17 cellular contexts compared by ENCODE assay signal in the genomic region with DNA sequence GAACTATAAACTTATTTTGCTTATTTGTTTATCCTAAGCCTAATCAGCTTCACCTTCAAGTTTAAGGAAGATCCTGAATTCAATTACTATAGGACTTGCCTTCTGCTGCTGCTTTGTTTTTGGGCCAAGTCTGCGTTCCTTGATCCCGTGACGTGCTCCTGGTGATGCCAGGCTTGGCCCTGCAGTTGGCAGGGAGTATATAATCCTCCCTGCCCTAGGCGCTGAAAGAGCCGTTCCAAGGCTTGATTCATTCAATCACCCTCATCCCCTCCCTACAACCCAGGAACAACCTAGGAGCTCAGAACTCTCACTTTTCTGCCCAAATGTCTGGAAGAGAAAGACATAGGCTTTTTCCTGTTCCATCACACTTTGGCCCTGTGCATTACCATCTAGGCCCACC. TPM values are rescaled to one million over a fixed set of nuclear protein-coding genes. Genes with fewer than 3 reads are reported as not detected.
"Had no signal": no experiment of that assay in that cellular context is flagged by ENCODE, and none has a peak within 500 bp of the region (broad histone marks: within the 10 kb centered on the region; RNA-seq: fewer than 3 reads in every experiment).

No MANE protein-coding gene starts in this region.

- ATAC-seq: activated CD8-positive, alpha-beta memory T cell treated with anti-CD3 and anti-CD28 coated beads, Interleukin-2, amount 10 ng/mL, durations not matched to agents 7 days and 5 days; stimulated activated naive CD8-positive, alpha-beta T cell treated with anti-CD3 and anti-CD28 coated beads, Interleukin-15, Interleukin-2, amounts not matched to agents 100 U/mL and 50 U/mL, for 24 hours; T-cell had no signal

- H3K36me3 ChIP-seq: esophagus squamous epithelium, heart left ventricle, suprapubic skin, upper lobe of left lung had no signal

- DNase-seq: activated CD4-positive, alpha-beta T cell treated with anti-CD3 and anti-CD28 coated beads for 1 hour; activated CD4-positive, alpha-beta T cell treated with anti-CD3 and anti-CD28 coated beads, Interleukin-2, amount 50 U/mL, for 48 hours; activated CD8-positive, alpha-beta memory T cell treated with anti-CD3 and anti-CD28 coated beads, Interleukin-2, amount 10 ng/mL, durations not matched to agents 7 days and 5 days; activated effector memory CD4-positive, alpha-beta T cell treated with Interleukin-2 at 50 U/mL for 16 hours; activated T-cell treated with anti-CD3 and anti-CD28 coated beads, Interleukin-2, amount 50 U/mL, for 24 hours; cerebellar nuclear complex; esophagus squamous epithelium; foreskin fibroblast; heart left ventricle; posterior cingulate gyrus; stimulated activated CD4-positive, alpha-beta T cell treated with anti-CD3 and anti-CD28 coated beads, Interleukin-2, amount 100 ng/mL, for 48 hours; stimulated activated CD8-positive, alpha-beta memory T cell treated with anti-CD3 and anti-CD28 coated beads, Interleukin-4, amount 100 ng/mL, for 48 hours; stimulated activated naive CD8-positive, alpha-beta T cell treated with anti-CD3 and anti-CD28 coated beads, Interleukin-15, Interleukin-2, amounts not matched to agents 100 U/mL and 50 U/mL, for 24 hours; T-cell; T1000; upper lobe of left lung had no signal

- H3K9me3 ChIP-seq: esophagus squamous epithelium, heart left ventricle, suprapubic skin, upper lobe of left lung had no signal

- H3K27me3 ChIP-seq: upper lobe of left lung had no signal

- H3K4me1 ChIP-seq: heart left ventricle, upper lobe of left lung had no signal

- H3K4me3 ChIP-seq: esophagus squamous epithelium, heart left ventricle, suprapubic skin, upper lobe of left lung had no signal

- H3K27ac ChIP-seq: esophagus squamous epithelium, heart left ventricle, suprapubic skin, upper lobe of left lung had no signal

RNA-seq across cellular contexts. Expression of a gene that starts 12.4 kb away (rescaled TPM):
- total RNA-seq: activated CD8-positive, alpha-beta memory T cell treated with anti-CD3 and anti-CD28 coated beads, Interleukin-2, amount 10 ng/mL, durations not matched to agents 7 days and 5 days had no signal
